ENCODE assay signal across 2 cellular contexts in genomic region chr10:95800286-95800685, GRCh38. TPM values are rescaled to one million over a fixed set of nuclear protein-coding genes. Genes with fewer than 3 reads are reported as not detected.
"Had no signal": no experiment of that assay in that cellular context is flagged by ENCODE, and none has a peak within 500 bp of the region (broad histone marks: within the 10 kb centered on the region; RNA-seq: fewer than 3 reads in every experiment).

No MANE protein-coding gene starts in this region.

RNA-seq across cellular contexts. Expression of gene ENTPD1, which starts 44.3 kb away (rescaled TPM):
- total RNA-seq: PC-3, SJSA1 had no signal
